13 cellular contexts compared by ENCODE assay signal in the genomic region with DNA sequence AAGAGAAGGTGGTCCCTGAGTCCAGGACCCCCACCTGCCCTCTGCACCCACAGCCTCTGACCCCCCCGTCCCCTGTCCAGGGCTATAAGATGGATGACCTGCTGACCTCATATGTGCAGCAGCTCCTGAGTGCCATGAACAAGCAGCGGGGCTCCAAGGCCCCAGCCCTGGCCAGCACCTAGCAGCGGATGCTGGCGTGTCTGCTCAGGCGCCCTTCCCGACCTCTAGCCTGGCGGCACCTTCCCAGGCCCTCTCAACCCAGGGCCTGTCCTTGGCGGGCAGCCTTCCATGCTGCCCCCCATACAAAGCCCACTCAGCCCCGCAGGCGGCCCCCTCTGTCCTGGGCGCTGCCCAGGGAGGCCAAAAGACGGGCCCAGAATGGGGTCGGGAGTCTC. TPM values are rescaled to one million over a fixed set of nuclear protein-coding genes. Genes with fewer than 3 reads are reported as not detected.
DNase-seq lines count a peak whose midpoint lies in the region; ATAC-seq and TF ChIP-seq lines count a peak whose summit lies in the region.
"Had no signal": no experiment of that assay in that cellular context is flagged by ENCODE, and none has a peak within 500 bp of the region (broad histone marks: within the 10 kb centered on the region; RNA-seq: fewer than 3 reads in every experiment).

No MANE protein-coding gene starts in this region.

- peak overlapping the region; percentile 50 for H2BK5ac ChIP-seq in IMR-90 (ENCODE audit: low read depth, low read length, poor library complexity, severe bottlenecking)
- H2BK5ac ChIP-seq in mesendoderm (ENCODE audit: low read length) = peak overlapping the region; percentile 51

- H3K79me2 ChIP-seq in mesendoderm (ENCODE audit: control insufficient read depth, insufficient read depth, low read length) = no peaks in the 10 kb centered on the region

- dilution Hi-C loops in IMR-90 (cut with HindIII; ENCODE audit: low sequenced_read_pairs, unreplicated experiment) = no loop called here

- H3K79me1 ChIP-seq in IMR-90 (ENCODE audit: low read depth in 1 of 2, low read length in 2 of 2) (peaks cover 0 to 11% of the 10 kb centered on the region in 2 experiments; a peak in 1 of 4 replicates), mesendoderm (ENCODE audit: low read length) (no peaks in the 10 kb centered on the region)

- H4K8ac ChIP-seq in IMR-90 (ENCODE audit: low read depth in 2 of 2, low read length in 2 of 2) = peak overlapping the region; percentile 70 to 86
- peak overlapping the region; percentile 40 for H4K8ac ChIP-seq in mesendoderm (ENCODE audit: low read depth, low read length)

- no peaks in the 10 kb centered on the region; the same call in 1 of the 2 replicates for H4K20me1 ChIP-seq in IMR-90 (ENCODE audit: insufficient read depth, low read length)

- no peak for TF ChIP-seq RAD21 in IMR-90 (IDR thresholded peaks at IDR 0.05; ENCODE audit: low read length)

- H3K14ac ChIP-seq in IMR-90 (replicated peaks; ENCODE audit: low read depth, low read length) = peak overlapping the region; percentile 81

- TF ChIP-seq CTCF in IMR-90 (conservative IDR thresholded peaks at IDR 0.05; ENCODE audit: low read depth, low read length) = no peak
- no peak for TF ChIP-seq CTCF in colonic mucosa (IDR thresholded peaks at IDR 0.05)

- H3K56ac ChIP-seq in IMR-90 (ENCODE audit: extremely low read depth, insufficient read depth, low read length) (no peak overlapping the region), mesendoderm (ENCODE audit: low read length) (peak overlapping the region; percentile 81)

- TF ChIP-seq POLR2A in IMR-90 (IDR thresholded peaks at IDR 0.05; ENCODE audit: low read depth, low read length) = no peak

- H3K36me3 ChIP-seq in IMR-90 (ENCODE audit: control insufficient read depth, insufficient read depth, low read length) = peaks cover 2% of the 10 kb centered on the region; the same call in 1 of the 2 replicates
- no peaks in the 10 kb centered on the region for H3K36me3 ChIP-seq in colonic mucosa
- H3K36me3 ChIP-seq in mesendoderm (ENCODE audit: control insufficient read depth, insufficient read depth, low read length) = no peaks in the 10 kb centered on the region
- no peaks in the 10 kb centered on the region for H3K36me3 ChIP-seq in thymus (ENCODE audit: control insufficient read depth, insufficient read depth)

- intact Hi-C loops in IMR-90 (cut with micrococcal nuclease) = no loop called here
- intact Hi-C loops in colonic mucosa (cut with DNase I) = no loop called here

- H3K4ac ChIP-seq in IMR-90 (ENCODE audit: low read depth, low read length) (peak overlapping the region; percentile 98), mesendoderm (ENCODE audit: low read depth, low read length) (peak overlapping the region; percentile 23)

- H3K4me2 ChIP-seq in IMR-90 (ENCODE audit: low read depth, low read length) (no peak overlapping the region), mesendoderm (ENCODE audit: low read length) (no peak overlapping the region)

- peak; percentile 3; the same call in 1 of the 2 replicates for ATAC-seq in IMR-90 (ENCODE audit: low read depth)
- ATAC-seq: natural killer cell had no signal

- H3K4me3 ChIP-seq in IMR-90 (ENCODE audit: insufficient read depth, low read depth, low read length) (no peak overlapping the region), colonic mucosa (no peak overlapping the region), mesendoderm (ENCODE audit: low read length) (no peak overlapping the region), thymus (ENCODE audit: low read length) (no peak overlapping the region)

- H2BK20ac ChIP-seq in IMR-90 (ENCODE audit: low read depth, low read length) = peak overlapping the region; percentile 42; the same call in 1 of the 2 replicates

- peaks cover 12% of the 10 kb centered on the region for H3K9me1 ChIP-seq in IMR-90 (ENCODE audit: insufficient read depth, low read length)

- H4K5ac ChIP-seq in IMR-90 (ENCODE audit: low read depth, low read length) = peak overlapping the region; percentile 76
- no peak overlapping the region for H4K5ac ChIP-seq in mesendoderm (ENCODE audit: low read length)

- H3K9ac ChIP-seq in IMR-90 (ENCODE audit: low read depth, low read length) (peak overlapping the region; percentile 7; the same call in 1 of the 2 replicates), colonic mucosa (ENCODE audit: low read depth in 2 of 2, low read length in 2 of 2) (no peak overlapping the region), mesendoderm (ENCODE audit: low read length) (peak overlapping the region; percentile 48)

- peak overlapping the region; percentile 92 for H2AFZ ChIP-seq in IMR-90 (replicated peaks; ENCODE audit: low read length, poor library complexity)

- DNase-seq in IMR-90 (no peak), colonic mucosa (no peak), mesendoderm (no peak), NCI-H524 (lab: John Stamatoyannopoulos, UW) (no peak), DMS153 treated with DMSO at 0.1 percent for 48 hours (lab: John Stamatoyannopoulos, UW; ENCODE audit: unreplicated experiment) (no peak)
- DNase-seq in activated CD4-positive, alpha-beta T cell treated with anti-CD3 and anti-CD28 coated beads for 4 hours = no peak
- DNase-seq: activated CD4-positive, CD25-positive, alpha-beta regulatory T cell treated with anti-CD3 and anti-CD28 coated beads, Interleukin-2, amount 50 U/mL, for 72 hours; activated gamma-delta T cell; natural killer cell; NCI-H1930; substantia nigra had no signal

- CTCF ChIA-PET in IMR-90 (lab: Yijun Ruan, JAX) = interaction anchor here (0.6 to 1.1 kb wide), 2 partner anchors 46 to 179 kb away, joined by 3 to 6 read pairs; no protein-coding TSS in a partner anchor

- peak overlapping the region; percentile 95 for H2AK9ac ChIP-seq in IMR-90 (replicated peaks; ENCODE audit: low read depth, low read length, poor library complexity)

- WGBS in IMR-90 (ENCODE audit: extremely low coverage in 2 of 2, insufficient read length in 1 of 2), 2 experiments = 80% methylated on average over 1 of the region's 13 CpGs; no CpG with 5 or more reads in 1 of the 2 experiments
- no CpG with 5 or more reads among the region's 13 CpGs for WGBS in mesendoderm (ENCODE audit: extremely low coverage, insufficient coverage, low lambda C conversion rate)
- WGBS in thymus = 83% methylated on average over 13 of the region's 13 CpGs

- no peaks in the 10 kb centered on the region for H3K9me3 ChIP-seq in IMR-90 (ENCODE audit: control insufficient read depth, insufficient read depth, low read length)
- H3K9me3 ChIP-seq in colonic mucosa = no peaks in the 10 kb centered on the region
- H3K9me3 ChIP-seq in thymus (ENCODE audit: control insufficient read depth) = no peaks in the 10 kb centered on the region

- in situ Hi-C loops in IMR-90 (cut with MboI; ENCODE audit: low sequenced_read_pairs) = no loop called here

- POLR2A ChIA-PET in IMR-90 (lab: Charles Lee; ENCODE audit: unreplicated experiment) = no interaction called here

- H3K27me3 ChIP-seq in IMR-90 (ENCODE audit: control insufficient read depth, insufficient read depth, low read length) (no peaks in the 10 kb centered on the region), colonic mucosa (no peaks in the 10 kb centered on the region), mesendoderm (ENCODE audit: insufficient read depth, low read length, poor library complexity) (no peaks in the 10 kb centered on the region), thymus (ENCODE audit: control insufficient read depth, insufficient read depth) (no peaks in the 10 kb centered on the region)

- peak overlapping the region; percentile 76; the same call in 1 of the 3 replicates for H2BK15ac ChIP-seq in IMR-90 (ENCODE audit: low read depth, low read length)
- no peak overlapping the region for H2BK15ac ChIP-seq in mesendoderm (replicated peaks; ENCODE audit: low read depth)

- H3K4me1 ChIP-seq in IMR-90 (ENCODE audit: control insufficient read depth, insufficient read depth, low read length) = peaks cover 14% of the 10 kb centered on the region
- no peaks in the 10 kb centered on the region for H3K4me1 ChIP-seq in colonic mucosa
- peaks cover 11% of the 10 kb centered on the region for H3K4me1 ChIP-seq in mesendoderm (ENCODE audit: control insufficient read depth, low read depth, low read length)
- H3K4me1 ChIP-seq in thymus (ENCODE audit: control insufficient read depth, insufficient read depth, low read length) = peaks cover 58% of the 10 kb centered on the region

- H3K18ac ChIP-seq in IMR-90 (ENCODE audit: low read depth, low read length) (no peak overlapping the region; the same call in 1 of the 2 replicates), mesendoderm (ENCODE audit: low read length) (peak overlapping the region; percentile 64)

- peak overlapping the region; percentile 68 for H3K27ac ChIP-seq in IMR-90 (ENCODE audit: insufficient read depth, low read length)
- H3K27ac ChIP-seq in colonic mucosa = peak overlapping the region; percentile 40
- peak overlapping the region; percentile 52 for H3K27ac ChIP-seq in mesendoderm (ENCODE audit: low read depth, low read length)
- peak overlapping the region; percentile 33 for H3K27ac ChIP-seq in thymus (ENCODE audit: low read depth)

- BruUV-seq in IMR-90 (replicated peaks; lab: Mats Ljungman, UMichigan) = no TSS peak

- no peak overlapping the region for H3K23ac ChIP-seq in IMR-90 (ENCODE audit: low read depth, low read length)
- no peak overlapping the region for H3K23ac ChIP-seq in mesendoderm (ENCODE audit: low read length)

- H4K91ac ChIP-seq in IMR-90 (ENCODE audit: insufficient read depth, low read depth, low read length) = peak overlapping the region; percentile 90

- peak overlapping the region; percentile 97 for H2AK5ac ChIP-seq in IMR-90 (ENCODE audit: low read depth, low read length)
- H2AK5ac ChIP-seq in mesendoderm (ENCODE audit: low read length) = peak overlapping the region; percentile 72

- peak overlapping the region; percentile 80 for H2BK120ac ChIP-seq in IMR-90 (ENCODE audit: low read depth, low read length)
- H2BK120ac ChIP-seq in mesendoderm (ENCODE audit: low read depth, low read length) = no peak overlapping the region

RNA-seq across cellular contexts. Expression of a gene that starts 8.7 kb away (rescaled TPM):
- not detected in 2 replicates for total RNA-seq in IMR-90 (2012; rRNA removed)
- not detected in 2 replicates for polyA plus RNA-seq in IMR-90 (2012; rRNA removed)
- not detected in 2 replicates for polyA plus RNA-seq in IMR-90 (2012; cell fraction: cytosol; rRNA removed)
- polyA plus RNA-seq in IMR-90 (2012; cell fraction: nucleus; rRNA removed; ENCODE audit: low replicate concordance) = 0.04 TPM in 1 of 2 replicates, not detected in the other
- total RNA-seq in colonic mucosa = under 1 TPM; 0.16 to 0.20 TPM
- polyA plus RNA-seq in mesendoderm (2013, experiment 1 of 2) = 0.03 TPM
- polyA plus RNA-seq in mesendoderm (2013, experiment 2 of 2) = 0.04 TPM
- polyA plus RNA-seq in thymus = 0.07 TPM
- total RNA-seq: chondrocyte, natural killer cell had no signal

RNA-seq across cellular contexts. Expression of a gene that starts 38.1 kb away (rescaled TPM):
- total RNA-seq in IMR-90 (2012; rRNA removed) (1.1 and 1.3 TPM in 2 replicates), colonic mucosa (10 to 100 TPM in 1 of 2 donors, 1 to 10 TPM in 1; 6.6 to 37.2 TPM)
- polyA plus RNA-seq in IMR-90 (2012; rRNA removed) (17.8 and 18.8 TPM in 2 replicates), thymus (45.1 TPM)
- polyA plus RNA-seq in IMR-90 (2012; cell fraction: cytosol; rRNA removed) = 22.3 and 23.6 TPM in 2 replicates
- polyA plus RNA-seq in IMR-90 (2012; cell fraction: nucleus; rRNA removed; ENCODE audit: low replicate concordance) = 69.0 and 120 TPM in 2 replicates
- 5.0 TPM for polyA plus RNA-seq in mesendoderm (2013, experiment 1 of 2)
- polyA plus RNA-seq in mesendoderm (2013, experiment 2 of 2) = 5.2 TPM

Comparison
In these comparisons a context has a peak if more than half of its experiments do, and no peak if none do; other contexts are left out.
1. H3K9ac ChIP-seq: peak in IMR-90 (single experiment) and mesendoderm (single experiment); none in colonic mucosa (0 of 2).
2. Peak in every context shown above with its lines, with median percentiles within 50 percentile points of each other: H3K27ac ChIP-seq.